8 cellular contexts compared by ENCODE assay signal in the genomic region with DNA sequence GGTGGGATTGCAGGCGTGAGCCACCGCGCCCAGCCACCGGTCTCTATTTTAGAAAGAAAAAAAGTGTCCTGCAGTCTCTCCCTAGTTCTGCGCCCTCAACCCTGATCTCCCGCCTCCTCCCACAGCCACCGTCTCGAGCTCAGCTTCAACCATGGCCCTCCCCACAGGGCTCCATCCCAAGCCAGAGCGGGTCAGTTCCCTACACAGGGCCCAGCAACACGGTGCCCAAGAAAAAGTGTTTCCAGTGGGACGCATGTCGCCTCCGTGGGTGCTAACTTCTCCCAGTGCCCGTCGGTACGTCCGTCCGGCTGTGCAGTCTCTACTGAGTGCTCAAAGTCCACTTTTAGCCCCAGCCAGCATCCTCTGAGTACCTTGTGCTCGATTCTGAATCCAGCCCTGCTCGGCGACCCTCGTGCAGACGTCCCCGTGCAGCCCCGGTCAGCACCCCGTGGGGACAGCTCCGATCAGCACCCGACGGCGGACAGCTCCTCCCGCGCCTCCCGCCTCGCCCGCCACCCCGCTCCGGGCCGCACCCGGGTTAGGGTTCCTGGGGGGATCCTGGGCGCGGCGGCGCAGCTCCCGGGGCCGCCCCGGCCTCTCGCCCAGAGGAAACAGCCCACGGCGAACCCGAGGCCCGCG. TPM values are rescaled to one million over a fixed set of nuclear protein-coding genes. Genes with fewer than 3 reads are reported as not detected.
A peak's percentile ranks its signal among the peaks of the same experiment; 100 is the strongest.
DNase-seq lines count a peak whose midpoint lies in the region; ATAC-seq and TF ChIP-seq lines count a peak whose summit lies in the region.

No MANE protein-coding gene starts in this region.

- DNase-seq in 8988T = peak; percentile 96
- DNase-seq in activated CD4-positive, alpha-beta T cell treated with anti-CD3 and anti-CD28 coated beads for 4 hours = peak; percentile 32 to 52
- DNase-seq in mesothelial cell of epicardium (ENCODE audit: low spot score in 2 of 2, unreplicated experiment in 2 of 2) = peak; percentile 80 to 91
- DNase-seq in thoracic aorta (ENCODE audit: low spot score) = no peak

- H3K27me3 ChIP-seq in HUES48 (ENCODE audit: control insufficient read depth, insufficient read depth, low read length) (peaks cover 67% of the 10 kb centered on the region), thoracic aorta (replicated peaks; ENCODE audit: insufficient read depth) (peaks cover 8% of the 10 kb centered on the region)

- H3K36me3 ChIP-seq in HUES48 (ENCODE audit: control insufficient read depth, insufficient read depth, low read length) (no peaks in the 10 kb centered on the region; the same call in 1 of the 2 replicates), thoracic aorta (no peaks in the 10 kb centered on the region)

- H3K27me3 Mint-ChIP-seq in dendritic cell treated with granulocyte-macrophage colony-stimulating factor and Interleukin-4, amounts not matched to agents 40 ng/mL and 50 ng/mL, for 4 days = peaks cover 69% of the 10 kb centered on the region
- peaks cover 36% of the 10 kb centered on the region for H3K27me3 Mint-ChIP-seq in mesothelial cell of epicardium (ENCODE audit: low read depth)

- TF ChIP-seq CTCF in mesothelial cell of epicardium (IDR thresholded peaks at IDR 0.05; ENCODE audit: unreplicated experiment) (no peak), thoracic aorta (IDR thresholded peaks at IDR 0.05) (no peak)

- H3K9me3 Mint-ChIP-seq in dendritic cell treated with granulocyte-macrophage colony-stimulating factor and Interleukin-4, amounts not matched to agents 40 ng/mL and 50 ng/mL, for 4 days = no peaks in the 10 kb centered on the region
- H3K9me3 Mint-ChIP-seq in mesothelial cell of epicardium = no peaks in the 10 kb centered on the region

- no peak overlapping the region for H3K27ac ChIP-seq in HUES48 (ENCODE audit: low read depth, low read length)
- no peak overlapping the region for H3K27ac ChIP-seq in thoracic aorta

- intact Hi-C loops in dendritic cell treated with granulocyte-macrophage colony-stimulating factor and Interleukin-4, amounts not matched to agents 40 ng/mL and 50 ng/mL, for 4 days (cut with micrococcal nuclease) = loop anchor here (2.0 kb wide), 1 partner anchor 17 kb away; the partner anchor contains the start of gene CHKB

- H3K4me3 Mint-ChIP-seq in dendritic cell treated with granulocyte-macrophage colony-stimulating factor and Interleukin-4, amounts not matched to agents 40 ng/mL and 50 ng/mL, for 4 days = peak overlapping the region; percentile 18
- peak overlapping the region; percentile 64 for H3K4me3 Mint-ChIP-seq in mesothelial cell of epicardium

- H3K4me3 ChIP-seq in HUES48 (ENCODE audit: low read depth, low read length) (peak overlapping the region; percentile 42; the same call in 1 of the 2 replicates), thoracic aorta (peak overlapping the region; percentile 52)

- no peaks in the 10 kb centered on the region for H3K36me3 Mint-ChIP-seq in dendritic cell treated with granulocyte-macrophage colony-stimulating factor and Interleukin-4, amounts not matched to agents 40 ng/mL and 50 ng/mL, for 4 days (ENCODE audit: low read depth)
- H3K36me3 Mint-ChIP-seq in mesothelial cell of epicardium = peaks cover 8% of the 10 kb centered on the region

- peaks cover 5% of the 10 kb centered on the region for H3K4me1 Mint-ChIP-seq in dendritic cell treated with granulocyte-macrophage colony-stimulating factor and Interleukin-4, amounts not matched to agents 40 ng/mL and 50 ng/mL, for 4 days (ENCODE audit: low read depth)
- H3K4me1 Mint-ChIP-seq in mesothelial cell of epicardium = peaks cover 7% of the 10 kb centered on the region

- H3K9me3 ChIP-seq in HUES48 (ENCODE audit: control insufficient read depth, insufficient read depth, low read length) = no peaks in the 10 kb centered on the region
- H3K9me3 ChIP-seq in thoracic aorta = no peaks in the 10 kb centered on the region

- H3K9ac ChIP-seq in HUES48 (ENCODE audit: low read depth, low read length) = no peak overlapping the region

- H3K27ac Mint-ChIP-seq in dendritic cell treated with granulocyte-macrophage colony-stimulating factor and Interleukin-4, amounts not matched to agents 40 ng/mL and 50 ng/mL, for 4 days = no peak overlapping the region
- H3K27ac Mint-ChIP-seq in mesothelial cell of epicardium = no peak overlapping the region

- peak; percentile 3 for ATAC-seq in thoracic aorta (ENCODE audit: insufficient number of reproducible peaks, low FRiP score, low read depth)
- ATAC-seq in GM21737 (IDR thresholded peaks at IDR 0.05; ENCODE audit: unreplicated experiment) = no peak
- no peak for ATAC-seq in GM21528 (IDR thresholded peaks at IDR 0.05; ENCODE audit: low FRiP score, unreplicated experiment)

- H3K4me1 ChIP-seq in HUES48 (ENCODE audit: control insufficient read depth, insufficient read depth, low read length) = no peaks in the 10 kb centered on the region
- H3K4me1 ChIP-seq in thoracic aorta (ENCODE audit: control insufficient read depth in 1 of 2, low read depth in 2 of 2) = no peaks in the 10 kb centered on the region

RNA-seq across cellular contexts. Expression of gene MAPK8IP2, which starts 0.7 kb away (rescaled TPM):
- total RNA-seq in mesothelial cell of epicardium (2.8 to 3.2 TPM (median 2.8 TPM) in 3 replicates), thoracic aorta (under 1 TPM; 0.41 to 0.92 TPM)

RNA-seq across cellular contexts. Expression of gene CHKB, which starts 17.3 kb away (rescaled TPM):
- total RNA-seq in mesothelial cell of epicardium (115 to 118 TPM (median 116 TPM) in 3 replicates), thoracic aorta (10 to 100 TPM; 52.6 to 78.7 TPM)

RNA-seq across cellular contexts. Expression of gene CPT1B, which starts 21.7 kb away (rescaled TPM):
- 109 to 112 TPM (median 111 TPM) in 3 replicates for total RNA-seq in mesothelial cell of epicardium
- 10 to 100 TPM; 14.6 to 21.4 TPM for total RNA-seq in thoracic aorta

RNA-seq across cellular contexts. Expression of gene ARSA, which starts 28.0 kb away (rescaled TPM):
- total RNA-seq in mesothelial cell of epicardium (45.2 to 51.5 TPM (median 49.9 TPM) in 3 replicates), thoracic aorta (10 to 100 TPM; 38.4 to 75.4 TPM)

RNA-seq across cellular contexts. Expression of gene SYCE3, which starts 37.2 kb away (rescaled TPM):
- total RNA-seq in mesothelial cell of epicardium (0.59 to 0.76 TPM in 2 of 3 replicates, not detected in the other), thoracic aorta (not detected)
